24 cellular contexts compared by ENCODE assay signal in the genomic region with DNA sequence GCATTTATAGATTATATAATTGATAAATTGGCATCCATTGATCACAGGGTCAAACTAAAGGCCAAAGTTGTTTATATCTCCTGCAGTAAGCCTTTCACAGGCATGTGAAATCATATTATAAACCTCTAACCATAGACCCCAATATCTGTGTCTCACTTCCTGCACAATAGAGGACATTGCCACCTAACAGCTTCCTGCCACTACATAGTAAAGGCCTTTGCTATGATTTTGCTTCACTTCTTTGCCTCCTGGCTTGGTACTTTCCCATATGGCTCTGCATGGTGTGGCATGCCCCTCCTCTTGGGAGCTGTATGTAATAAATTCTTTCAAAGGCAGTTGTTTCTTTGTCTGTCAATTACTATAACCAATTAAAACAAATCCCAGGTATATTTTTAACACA. TPM values are rescaled to one million over a fixed set of nuclear protein-coding genes. Genes with fewer than 3 reads are reported as not detected.
DNase-seq lines count a peak whose midpoint lies in the region; ATAC-seq and FAIRE-seq lines count a peak whose summit lies in the region.
"Had no signal": no experiment of that assay in that cellular context is flagged by ENCODE, and none has a peak within 500 bp of the region (broad histone marks: within the 10 kb centered on the region; RNA-seq: fewer than 3 reads in every experiment).

No MANE protein-coding gene starts in this region.

- CTCF ChIA-PET in T-cell (lab: Charles Lee), result no interaction called here

- H3K4me3 Mint-ChIP-seq in activated naive CD8-positive, alpha-beta T cell treated with anti-CD3 and anti-CD28 coated beads, Interleukin-2, amount 10 ng/mL, durations not matched to agents 7 days and 5 days, result no peak overlapping the region
- H3K4me3 Mint-ChIP-seq in activated naive CD8-positive, alpha-beta T cell treated with anti-CD3 and anti-CD28 coated beads for 36 hours, result no peak overlapping the region
- H3K4me3 Mint-ChIP-seq in T-cell, result no peak overlapping the region
- H3K4me3 Mint-ChIP-seq in naive thymus-derived CD8-positive, alpha-beta T cell, result peak overlapping the region in 6 of 10 donors; percentile 1 to 26 (median 7)
- H3K4me3 Mint-ChIP-seq: CD4-positive, alpha-beta T cell; GM23338; H9 had no signal

- ATAC-seq in activated naive CD8-positive, alpha-beta T cell treated with anti-CD3 and anti-CD28 coated beads, Interleukin-2, amount 10 ng/mL, durations not matched to agents 7 days and 5 days (ENCODE audit: low read depth), result peak; percentile 75
- ATAC-seq in T-cell (replicated peaks in 1 of 4) (peak in 3 of 4 experiments; percentile 42 to 78 (median 77)), HG02870 (IDR thresholded peaks at IDR 0.05; ENCODE audit: unreplicated experiment) (no peak)
- peak; percentile 61 to 100 for ATAC-seq in naive thymus-derived CD8-positive, alpha-beta T cell
- ATAC-seq: GM23338, HCT116 had no signal

- no peak for DNase-seq in activated naive CD8-positive, alpha-beta T cell treated with anti-CD3 and anti-CD28 coated beads, Interleukin-2, amount 10 ng/mL, durations not matched to agents 7 days and 5 days
- no peak for DNase-seq in activated naive CD8-positive, alpha-beta T cell treated with anti-CD3 and anti-CD28 coated beads for 36 hours
- DNase-seq in T-cell (no peak), urothelium cell line (ENCODE audit: low spot score) (no peak)
- peak in 2 of 10 donors; percentile 30 to 32 for DNase-seq in naive thymus-derived CD8-positive, alpha-beta T cell
- DNase-seq: C1 segment of cervical spinal cord; Calu3; CD4-positive, alpha-beta T cell; COR-L47; DMS53; DMS79 treated with DMSO at 0.1 percent for 48 hours; GF-D8; H9 had no signal

- H3K27ac Mint-ChIP-seq in activated naive CD8-positive, alpha-beta T cell treated with anti-CD3 and anti-CD28 coated beads, Interleukin-2, amount 10 ng/mL, durations not matched to agents 7 days and 5 days, result no peak overlapping the region
- no peak overlapping the region for H3K27ac Mint-ChIP-seq in activated naive CD8-positive, alpha-beta T cell treated with anti-CD3 and anti-CD28 coated beads for 36 hours
- H3K27ac Mint-ChIP-seq in T-cell, result peak overlapping the region in 1 of 2 donors; percentile 25
- peak overlapping the region; percentile 44 to 87 (median 66) for H3K27ac Mint-ChIP-seq in naive thymus-derived CD8-positive, alpha-beta T cell
- H3K27ac Mint-ChIP-seq: CD4-positive, alpha-beta T cell; GM23338 had no signal

- peaks cover 7% of the 10 kb centered on the region for H3K36me3 Mint-ChIP-seq in activated naive CD8-positive, alpha-beta T cell treated with anti-CD3 and anti-CD28 coated beads, Interleukin-2, amount 10 ng/mL, durations not matched to agents 7 days and 5 days
- H3K36me3 Mint-ChIP-seq in activated naive CD8-positive, alpha-beta T cell treated with anti-CD3 and anti-CD28 coated beads for 36 hours, result peaks cover 4% of the 10 kb centered on the region
- H3K36me3 Mint-ChIP-seq in T-cell, result no peaks in the 10 kb centered on the region
- peaks cover 0 to 9% (median 9%) of the 10 kb centered on the region in 3 donors for H3K36me3 Mint-ChIP-seq in naive thymus-derived CD8-positive, alpha-beta T cell

- no peaks in the 10 kb centered on the region for H3K27me3 Mint-ChIP-seq in activated naive CD8-positive, alpha-beta T cell treated with anti-CD3 and anti-CD28 coated beads, Interleukin-2, amount 10 ng/mL, durations not matched to agents 7 days and 5 days
- no peaks in the 10 kb centered on the region for H3K27me3 Mint-ChIP-seq in activated naive CD8-positive, alpha-beta T cell treated with anti-CD3 and anti-CD28 coated beads for 36 hours
- no peaks in the 10 kb centered on the region for H3K27me3 Mint-ChIP-seq in T-cell
- no peaks in the 10 kb centered on the region for H3K27me3 Mint-ChIP-seq in naive thymus-derived CD8-positive, alpha-beta T cell
- H3K27me3 Mint-ChIP-seq: CD4-positive, alpha-beta T cell had no signal

- POLR2A ChIA-PET in activated naive CD8-positive, alpha-beta T cell treated with anti-CD3 and anti-CD28 coated beads, Interleukin-2, amount 10 ng/mL, durations not matched to agents 7 days and 5 days (lab: Charles Lee), result no interaction called here
- POLR2A ChIA-PET in T-cell (lab: Charles Lee), result no interaction called here
- POLR2A ChIA-PET in naive thymus-derived CD8-positive, alpha-beta T cell (lab: Charles Lee), result no interaction called here

- peaks cover 12% of the 10 kb centered on the region for H3K9me3 Mint-ChIP-seq in activated naive CD8-positive, alpha-beta T cell treated with anti-CD3 and anti-CD28 coated beads, Interleukin-2, amount 10 ng/mL, durations not matched to agents 7 days and 5 days
- H3K9me3 Mint-ChIP-seq in activated naive CD8-positive, alpha-beta T cell treated with anti-CD3 and anti-CD28 coated beads for 36 hours, result peaks cover 5% of the 10 kb centered on the region
- H3K9me3 Mint-ChIP-seq in T-cell, result peaks cover 0 to 8% (median 3%) of the 10 kb centered on the region in 3 donors
- peaks cover 0 to 12% (median 3%) of the 10 kb centered on the region in 9 donors for H3K9me3 Mint-ChIP-seq in naive thymus-derived CD8-positive, alpha-beta T cell
- H3K9me3 Mint-ChIP-seq: CD4-positive, alpha-beta T cell had no signal

- H3K4me1 Mint-ChIP-seq in activated naive CD8-positive, alpha-beta T cell treated with anti-CD3 and anti-CD28 coated beads, Interleukin-2, amount 10 ng/mL, durations not matched to agents 7 days and 5 days, result peaks cover 6% of the 10 kb centered on the region
- peaks cover 13% of the 10 kb centered on the region for H3K4me1 Mint-ChIP-seq in activated naive CD8-positive, alpha-beta T cell treated with anti-CD3 and anti-CD28 coated beads for 36 hours
- peaks cover 9 to 15% (median 12%) of the 10 kb centered on the region in 3 donors for H3K4me1 Mint-ChIP-seq in T-cell
- peaks cover 15 to 21% (median 19%) of the 10 kb centered on the region in 4 donors for H3K4me1 Mint-ChIP-seq in naive thymus-derived CD8-positive, alpha-beta T cell
- H3K4me1 Mint-ChIP-seq: GM23338, H9 had no signal

- FAIRE-seq in urothelium cell line (lab: Jason Lieb, UNC), result no peak
- FAIRE-seq: GM12891, GM18507 had no signal

RNA-seq across cellular contexts. Expression of a gene that starts 20.4 kb away (rescaled TPM):
- 1 to 10 TPM; 2.2 to 2.5 TPM for total RNA-seq in activated naive CD8-positive, alpha-beta T cell treated with anti-CD3 and anti-CD28 coated beads, Interleukin-2, amount 10 ng/mL, durations not matched to agents 7 days and 5 days
- 1 to 10 TPM; 4.9 to 5.3 TPM for total RNA-seq in activated naive CD8-positive, alpha-beta T cell treated with anti-CD3 and anti-CD28 coated beads for 36 hours
- total RNA-seq in T-cell, result 1 to 10 TPM in 4 of 5 donors, under 1 TPM in 1; 0.92 to 8.8 (median 3.7) TPM
- 10 to 100 TPM; 17.6 to 19.5 TPM for total RNA-seq in naive thymus-derived CD8-positive, alpha-beta T cell
- polyA plus RNA-seq in naive thymus-derived CD8-positive, alpha-beta T cell, result 1 to 10 TPM in 1 of 3 donors, under 1 TPM in 2; 0.22 to 1.1 (median 0.36) TPM
- total RNA-seq: A172, A673, G401, H9 had no signal

RNA-seq across cellular contexts. Expression of a gene that starts 50.6 kb away (rescaled TPM):
- total RNA-seq in activated naive CD8-positive, alpha-beta T cell treated with anti-CD3 and anti-CD28 coated beads, Interleukin-2, amount 10 ng/mL, durations not matched to agents 7 days and 5 days, result not detected
- total RNA-seq in activated naive CD8-positive, alpha-beta T cell treated with anti-CD3 and anti-CD28 coated beads for 36 hours, result not detected
- total RNA-seq in T-cell, result under 1 TPM in 3 of 5 donors, not detected in 2; 0.09 to 0.23 (median 0.13) TPM
- total RNA-seq in naive thymus-derived CD8-positive, alpha-beta T cell, result not detected
- polyA plus RNA-seq in naive thymus-derived CD8-positive, alpha-beta T cell, result not detected
- total RNA-seq: A172; A673; Calu3; CD4-positive, alpha-beta T cell; Daoy; G401; GM23338; H4; H9 had no signal
- polyA plus RNA-seq: BJ, GM23338 had no signal

RNA-seq across cellular contexts. Expression of a gene that starts 52.8 kb away (rescaled TPM):
- total RNA-seq in activated naive CD8-positive, alpha-beta T cell treated with anti-CD3 and anti-CD28 coated beads, Interleukin-2, amount 10 ng/mL, durations not matched to agents 7 days and 5 days, result not detected
- under 1 TPM in 1 of 2 experiments, not detected in 1; 0.08 TPM for total RNA-seq in activated naive CD8-positive, alpha-beta T cell treated with anti-CD3 and anti-CD28 coated beads for 36 hours
- total RNA-seq in T-cell, result under 1 TPM in 4 of 5 donors, not detected in 1; 0.10 to 0.49 (median 0.17) TPM
- under 1 TPM in 1 of 2 experiments, not detected in 1; 0.14 TPM for total RNA-seq in naive thymus-derived CD8-positive, alpha-beta T cell
- under 1 TPM in 1 of 3 donors, not detected in 2; 0.09 TPM for polyA plus RNA-seq in naive thymus-derived CD8-positive, alpha-beta T cell
- total RNA-seq: A172, G401 had no signal

Comparison
In these comparisons a context has a peak if more than half of its experiments do, and no peak if none do; other contexts are left out.
1. H3K27ac Mint-ChIP-seq: peak in naive thymus-derived CD8-positive, alpha-beta T cell (10 of 10); none in activated naive CD8-positive, alpha-beta T cell treated with anti-CD3 and anti-CD28 coated beads, Interleukin-2, amount 10 ng/mL, durations not matched to agents 7 days and 5 days (single experiment) and activated naive CD8-positive, alpha-beta T cell treated with anti-CD3 and anti-CD28 coated beads for 36 hours (single experiment).
2. H3K4me3 Mint-ChIP-seq: peak in naive thymus-derived CD8-positive, alpha-beta T cell (6 of 10); none in activated naive CD8-positive, alpha-beta T cell treated with anti-CD3 and anti-CD28 coated beads, Interleukin-2, amount 10 ng/mL, durations not matched to agents 7 days and 5 days (single experiment), activated naive CD8-positive, alpha-beta T cell treated with anti-CD3 and anti-CD28 coated beads for 36 hours (single experiment) and T-cell (0 of 3).